In the genomic region with DNA sequence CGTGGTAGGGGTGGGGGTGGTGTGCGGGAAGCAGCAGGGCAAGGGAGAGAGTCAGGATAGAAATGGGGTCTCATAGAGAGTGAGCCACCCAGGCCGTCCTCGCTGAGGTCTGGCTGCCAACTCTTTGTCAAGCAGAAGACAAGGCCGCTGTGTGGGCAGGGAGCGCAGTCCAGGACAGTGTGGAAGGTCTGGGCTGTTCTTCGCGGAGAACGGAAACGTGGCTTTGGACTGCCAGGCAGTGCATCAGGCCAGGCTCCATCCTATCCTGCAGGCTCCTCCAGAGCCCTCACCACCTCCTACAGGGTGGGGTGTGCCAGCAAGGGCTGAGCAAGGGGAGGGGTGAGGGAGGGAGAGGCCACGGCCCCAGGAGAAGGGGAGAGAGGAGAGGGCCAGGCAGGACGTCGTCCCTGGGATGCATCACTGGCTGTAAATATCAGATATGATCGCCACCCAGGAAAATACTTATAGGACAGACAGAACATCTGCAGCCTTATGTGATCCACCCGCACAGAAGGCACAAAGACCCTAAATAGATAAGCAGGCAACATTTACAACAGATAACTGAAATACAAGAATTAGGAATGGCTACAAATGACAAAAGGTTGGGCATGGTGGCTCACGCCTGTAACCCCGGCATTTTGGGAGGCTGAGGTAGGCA, we compare ENCODE assay signal across 23 cellular contexts.
"Had no signal": no experiment of that assay in that cellular context is flagged by ENCODE, and none has a peak within 500 bp of the region (broad histone marks: within the 10 kb centered on the region; RNA-seq: fewer than 3 reads in every experiment).

No MANE protein-coding gene starts in this region.

- H3K4me1 ChIP-seq: left ventricle myocardium inferior, tibial artery had no signal

- H3K4me3 ChIP-seq: left ventricle myocardium inferior, ovary, tibial artery had no signal

- DNase-seq: activated B cell treated with CpG ODN at 0.5 μM for 24 hours; activated CD4-positive, alpha-beta T cell treated with anti-CD3 and anti-CD28 coated beads for 36 hours; activated CD4-positive, alpha-beta T cell treated with anti-CD3 and anti-CD28 coated beads, Interleukin-2, amount 50 U/mL, for 4 hours; activated CD8-positive, alpha-beta memory T cell treated with anti-CD3 and anti-CD28 coated beads, Interleukin-2, amount 50 U/mL, for 48 hours; activated naive CD4-positive, alpha-beta T cell treated with Interleukin-2 at 50 U/mL for 16 hours; activated naive CD8-positive, alpha-beta T cell treated with anti-CD3 and anti-CD28 coated beads for 36 hours; activated T-cell treated with anti-CD3 and anti-CD28 coated beads, Interleukin-2, amount 50 U/mL, for 4 hours; amniotic stem cell; effector CD8-positive, alpha-beta T cell; foreskin melanocyte; hippocampal formation; left ventricle myocardium inferior; mammary epithelial cell; naive thymus-derived CD8-positive, alpha-beta T cell; ovary; stimulated activated CD4-positive, alpha-beta T cell treated with anti-CD3 and anti-CD28 coated beads, Interleukin-12 subunit alpha, Interleukin-12 subunit beta, amount 100 ng/mL, for 4 hours; substantia nigra; T-helper 9 cell had no signal

- H3K9me3 ChIP-seq: left ventricle myocardium inferior, ovary, tibial artery had no signal

- H3K4me1 Mint-ChIP-seq: activated B cell treated with CpG ODN at 0.5 μM for 24 hours; activated CD4-positive, alpha-beta T cell treated with anti-CD3 and anti-CD28 coated beads for 36 hours; activated naive CD8-positive, alpha-beta T cell treated with anti-CD3 and anti-CD28 coated beads for 36 hours; naive thymus-derived CD8-positive, alpha-beta T cell had no signal

- H3K27ac ChIP-seq: left ventricle myocardium inferior, ovary, tibial artery had no signal

- H3K27me3 Mint-ChIP-seq: activated CD4-positive, alpha-beta T cell treated with anti-CD3 and anti-CD28 coated beads for 36 hours had no signal

- H3K27me3 ChIP-seq: ovary, tibial artery had no signal

- ATAC-seq: activated CD4-positive, alpha-beta T cell treated with anti-CD3 and anti-CD28 coated beads for 36 hours; activated T-cell treated with anti-CD3 and anti-CD28 coated beads, Interleukin-2, amount 50 U/mL, for 4 hours; esophagus mucosa; naive thymus-derived CD8-positive, alpha-beta T cell; right cardiac atrium had no signal

- H3K36me3 ChIP-seq: left ventricle myocardium inferior, ovary, tibial artery had no signal

- H3K36me3 Mint-ChIP-seq: activated naive CD8-positive, alpha-beta T cell treated with anti-CD3 and anti-CD28 coated beads for 36 hours; mesothelial cell of epicardium; naive thymus-derived CD8-positive, alpha-beta T cell had no signal

- H3K9me3 Mint-ChIP-seq: activated B cell treated with CpG ODN at 0.5 μM for 24 hours; activated naive CD8-positive, alpha-beta T cell treated with anti-CD3 and anti-CD28 coated beads for 36 hours; activated T-cell treated with anti-CD3 and anti-CD28 coated beads, Interleukin-2, amount 50 U/mL, for 4 hours; mesothelial cell of epicardium; stimulated activated naive CD8-positive, alpha-beta T cell treated with anti-CD3 and anti-CD28 coated beads, Interleukin-15, Interleukin-2, amounts not matched to agents 100 ng/mL and 50 ng/mL, for 24 hours had no signal

- H3K4me3 Mint-ChIP-seq: activated B cell treated with CpG ODN at 0.5 μM for 24 hours; activated CD4-positive, alpha-beta T cell treated with anti-CD3 and anti-CD28 coated beads for 36 hours; activated naive CD8-positive, alpha-beta T cell treated with anti-CD3 and anti-CD28 coated beads for 36 hours; activated T-cell treated with anti-CD3 and anti-CD28 coated beads, Interleukin-2, amount 50 U/mL, for 4 hours; mesothelial cell of epicardium; naive thymus-derived CD8-positive, alpha-beta T cell; stimulated activated naive CD8-positive, alpha-beta T cell treated with anti-CD3 and anti-CD28 coated beads, Interleukin-15, Interleukin-2, amounts not matched to agents 100 ng/mL and 50 ng/mL, for 24 hours had no signal

- H3K27ac Mint-ChIP-seq: activated B cell treated with CpG ODN at 0.5 μM for 24 hours; activated CD4-positive, alpha-beta T cell treated with anti-CD3 and anti-CD28 coated beads for 36 hours; activated naive CD8-positive, alpha-beta T cell treated with anti-CD3 and anti-CD28 coated beads for 36 hours; mesothelial cell of epicardium; naive thymus-derived CD8-positive, alpha-beta T cell; stimulated activated naive CD8-positive, alpha-beta T cell treated with anti-CD3 and anti-CD28 coated beads, Interleukin-15, Interleukin-2, amounts not matched to agents 100 ng/mL and 50 ng/mL, for 24 hours had no signal
